2 cellular contexts compared by ENCODE assay signal in genomic region chr12:65834146-65834935, GRCh38.
TF ChIP-seq lines count a peak whose summit lies in the region.

No MANE protein-coding gene starts in this region.

TF ChIP-seq in SK-N-SH, 30 proteins besides CTCF, POLR2A, EP300 and RAD21 (continued from another document):
- no peak for TF ChIP-seq REST (IDR thresholded peaks at IDR 0.05; ENCODE audit: low read depth, low read length)
- no peak for TF ChIP-seq SMC3 (IDR thresholded peaks at IDR 0.05; ENCODE audit: low read depth, low read length)
- TF ChIP-seq RXRA (IDR thresholded peaks at IDR 0.05; ENCODE audit: borderline replicate concordance, low read depth): no peak
- no peak for TF ChIP-seq YY1 (IDR thresholded peaks at IDR 0.05; ENCODE audit: low read depth)
- no peak for TF ChIP-seq POLR2AphosphoS5 (IDR thresholded peaks at IDR 0.05; ENCODE audit: low read depth, low read length)
- no peak for TF ChIP-seq IRF3 (IDR thresholded peaks at IDR 0.05; ENCODE audit: low read depth, low read length)
- TF ChIP-seq GATA2 (CRISPR knock-in tag; IDR thresholded peaks at IDR 0.05): no peak
- TF ChIP-seq RCOR1 (IDR thresholded peaks at IDR 0.05; ENCODE audit: low read length): no peak
- TF ChIP-seq TEAD4 (IDR thresholded peaks at IDR 0.05; ENCODE audit: borderline replicate concordance, insufficient read depth): no peak
- no peak for TF ChIP-seq TCF12 (IDR thresholded peaks at IDR 0.05)
- TF ChIP-seq FOXJ3 (CRISPR knock-in tag; IDR thresholded peaks at IDR 0.05): no peak
- TF ChIP-seq MEF2A (IDR thresholded peaks at IDR 0.05; ENCODE audit: borderline replicate concordance, low read depth): no peak
- no peak for TF ChIP-seq SIN3A (IDR thresholded peaks at IDR 0.05; ENCODE audit: borderline replicate concordance, low read depth, low read length)
- TF ChIP-seq USF1 (IDR thresholded peaks at IDR 0.05; ENCODE audit: borderline replicate concordance, low read depth): no peak
- no peak for TF ChIP-seq FOXM1 (IDR thresholded peaks at IDR 0.05; ENCODE audit: low read depth)
- no peak for TF ChIP-seq NFIC (IDR thresholded peaks at IDR 0.05; ENCODE audit: borderline replicate concordance)
- no peak for TF ChIP-seq JUND (IDR thresholded peaks at IDR 0.05)

TF ChIP-seq in SK-N-SH treated with all-trans-retinoic acid at 6 μM for 48 hours, 23 proteins besides CTCF, POLR2A, EP300 and RAD21 (continued from another document):
- TF ChIP-seq CSRNP3 (CRISPR knock-in tag; IDR thresholded peaks at IDR 0.05) (no peak), ARNTL (CRISPR knock-in tag; IDR thresholded peaks at IDR 0.05; ENCODE audit: borderline replicate concordance, low read depth) (no peak), CSDC2 (CRISPR knock-in tag; IDR thresholded peaks at IDR 0.05) (no peak), TOX (CRISPR knock-in tag; IDR thresholded peaks at IDR 0.05; ENCODE audit: borderline replicate concordance) (no peak), ZC3H10 (CRISPR knock-in tag; IDR thresholded peaks at IDR 0.05) (no peak), ZNF565 (CRISPR knock-in tag; conservative IDR thresholded peaks at IDR 0.05; ENCODE audit: low read depth) (no peak), SNAI2 (CRISPR knock-in tag; IDR thresholded peaks at IDR 0.05) (no peak), ZNF70 (CRISPR knock-in tag; IDR thresholded peaks at IDR 0.05) (no peak)
- TF ChIP-seq, protein P1, sequence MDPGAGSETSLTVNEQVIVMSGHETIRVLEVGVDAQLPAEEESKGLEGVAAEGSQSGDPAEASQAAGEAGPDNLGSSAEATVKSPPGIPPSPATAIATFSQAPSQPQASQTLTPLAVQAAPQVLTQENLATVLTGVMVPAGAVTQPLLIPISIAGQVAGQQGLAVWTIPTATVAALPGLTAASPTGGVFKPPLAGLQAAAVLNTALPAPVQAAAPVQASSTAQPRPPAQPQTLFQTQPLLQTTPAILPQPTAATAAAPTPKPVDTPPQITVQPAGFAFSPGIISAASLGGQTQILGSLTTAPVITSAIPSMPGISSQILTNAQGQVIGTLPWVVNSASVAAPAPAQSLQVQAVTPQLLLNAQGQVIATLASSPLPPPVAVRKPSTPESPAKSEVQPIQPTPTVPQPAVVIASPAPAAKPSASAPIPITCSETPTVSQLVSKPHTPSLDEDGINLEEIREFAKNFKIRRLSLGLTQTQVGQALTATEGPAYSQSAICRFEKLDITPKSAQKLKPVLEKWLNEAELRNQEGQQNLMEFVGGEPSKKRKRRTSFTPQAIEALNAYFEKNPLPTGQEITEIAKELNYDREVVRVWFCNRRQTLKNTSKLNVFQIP (CRISPR knock-in tag; IDR thresholded peaks at IDR 0.05; ENCODE audit: borderline replicate concordance, low read depth): no peak
- TF ChIP-seq, protein P2, sequence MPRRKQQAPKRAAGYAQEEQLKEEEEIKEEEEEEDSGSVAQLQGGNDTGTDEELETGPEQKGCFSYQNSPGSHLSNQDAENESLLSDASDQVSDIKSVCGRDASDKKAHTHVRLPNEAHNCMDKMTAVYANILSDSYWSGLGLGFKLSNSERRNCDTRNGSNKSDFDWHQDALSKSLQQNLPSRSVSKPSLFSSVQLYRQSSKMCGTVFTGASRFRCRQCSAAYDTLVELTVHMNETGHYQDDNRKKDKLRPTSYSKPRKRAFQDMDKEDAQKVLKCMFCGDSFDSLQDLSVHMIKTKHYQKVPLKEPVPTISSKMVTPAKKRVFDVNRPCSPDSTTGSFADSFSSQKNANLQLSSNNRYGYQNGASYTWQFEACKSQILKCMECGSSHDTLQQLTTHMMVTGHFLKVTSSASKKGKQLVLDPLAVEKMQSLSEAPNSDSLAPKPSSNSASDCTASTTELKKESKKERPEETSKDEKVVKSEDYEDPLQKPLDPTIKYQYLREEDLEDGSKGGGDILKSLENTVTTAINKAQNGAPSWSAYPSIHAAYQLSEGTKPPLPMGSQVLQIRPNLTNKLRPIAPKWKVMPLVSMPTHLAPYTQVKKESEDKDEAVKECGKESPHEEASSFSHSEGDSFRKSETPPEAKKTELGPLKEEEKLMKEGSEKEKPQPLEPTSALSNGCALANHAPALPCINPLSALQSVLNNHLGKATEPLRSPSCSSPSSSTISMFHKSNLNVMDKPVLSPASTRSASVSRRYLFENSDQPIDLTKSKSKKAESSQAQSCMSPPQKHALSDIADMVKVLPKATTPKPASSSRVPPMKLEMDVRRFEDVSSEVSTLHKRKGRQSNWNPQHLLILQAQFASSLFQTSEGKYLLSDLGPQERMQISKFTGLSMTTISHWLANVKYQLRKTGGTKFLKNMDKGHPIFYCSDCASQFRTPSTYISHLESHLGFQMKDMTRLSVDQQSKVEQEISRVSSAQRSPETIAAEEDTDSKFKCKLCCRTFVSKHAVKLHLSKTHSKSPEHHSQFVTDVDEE (CRISPR knock-in tag; IDR thresholded peaks at IDR 0.05): no peak
